Comparison of ENCODE assay signal across 17 cellular contexts in genomic region chr17:66702106-66702936, GRCh38.
DNase-seq lines count a peak whose midpoint lies in the region; ATAC-seq and TF ChIP-seq lines count a peak whose summit lies in the region.
"Had no signal": no experiment of that assay in that cellular context is flagged by ENCODE, and none has a peak within 500 bp of the region (broad histone marks: within the 10 kb centered on the region; RNA-seq: fewer than 3 reads in every experiment).

No MANE protein-coding gene starts in this region.

- CTCF ChIA-PET in SK-N-SH (lab: Yijun Ruan, JAX) = interaction anchor here (1.1 to 1.3 kb wide), 3 partner anchors 26 to 77 kb away, joined by 3 to 4 read pairs (median 3); no protein-coding TSS in a partner anchor

- H3K9me3 ChIP-seq in SK-N-SH (no peaks in the 10 kb centered on the region), left ventricle myocardium inferior (replicated peaks) (peaks cover 13% of the 10 kb centered on the region)

- DNase-seq in NCI-H510A treated with DMSO at 0.1 percent for 48 hours (lab: John Stamatoyannopoulos, UW) = peak; percentile 16
- no peak for DNase-seq in NCI-H510A (lab: John Stamatoyannopoulos, UW)
- DNase-seq in HCEC 1CT = peak; percentile 40
- DNase-seq in SK-N-SH = no peak
- DNase-seq in COR-L47 (lab: John Stamatoyannopoulos, UW) = no peak
- DNase-seq in left ventricle myocardium inferior = no peak
- no peak for DNase-seq in RPMI8226
- DNase-seq: activated CD4-positive, alpha-beta T cell treated with anti-CD3 and anti-CD28 coated beads for 48 hours; activated gamma-delta T cell treated with Interleukin-2 at 50 U/mL for 16 hours; CD8-positive, alpha-beta T cell; GDM1; left ventricle myocardium superior; NCI-H1417 treated with DMSO at 0.1 percent for 48 hours; NCI-H524; spleen; substantia nigra had no signal

- intact Hi-C loops in left ventricle myocardium inferior (cut with micrococcal nuclease) = no loop called here

- H3K36me3 ChIP-seq in SK-N-SH (replicated peaks in 1 of 2; ENCODE audit: control insufficient read depth in 1 of 2, insufficient read depth in 2 of 2, low read length in 1 of 2) (peaks cover 44 to 82% of the 10 kb centered on the region in 2 experiments), left ventricle myocardium inferior (peaks cover 6% of the 10 kb centered on the region)

- TF ChIP-seq CTCF in SK-N-SH (IDR thresholded peaks at IDR 0.05) = no peak
- TF ChIP-seq CTCF in left ventricle myocardium inferior (IDR thresholded peaks at IDR 0.05; ENCODE audit: borderline replicate concordance) = no peak

- H3K9me2 ChIP-seq in SK-N-SH = no peaks in the 10 kb centered on the region

- no peak overlapping the region for H3K4me2 ChIP-seq in SK-N-SH

- H2AFZ ChIP-seq in SK-N-SH (ENCODE audit: low read depth) = no peak overlapping the region

- 78% methylated on average over 1 of the region's 1 CpG for WGBS in SK-N-SH (ENCODE audit: low lambda C conversion rate)

- H3K27ac ChIP-seq in SK-N-SH (ENCODE audit: low read depth in 2 of 2, low read length in 1 of 2) (peak overlapping the region in 1 of 2 experiments; percentile 34; a peak in 1 of 4 replicates), left ventricle myocardium inferior (replicated peaks) (no peak overlapping the region)
- H3K27ac ChIP-seq: spleen had no signal

- peaks cover 0 to 20% of the 10 kb centered on the region in 2 experiments; a peak in 2 of 4 replicates for H3K4me1 ChIP-seq in SK-N-SH (ENCODE audit: control insufficient read depth in 1 of 2, insufficient read depth in 2 of 2, low read depth in 1 of 2, low read length in 1 of 2)
- no peaks in the 10 kb centered on the region for H3K4me1 ChIP-seq in left ventricle myocardium inferior

- H3K9ac ChIP-seq in SK-N-SH = no peak overlapping the region

- no peak for TF ChIP-seq EP300 in SK-N-SH (IDR thresholded peaks at IDR 0.05; ENCODE audit: borderline replicate concordance in 1 of 2, low read depth in 1 of 2, low read length in 1 of 2)

- H3K27me3 ChIP-seq in SK-N-SH (ENCODE audit: insufficient read depth) (no peaks in the 10 kb centered on the region), left ventricle myocardium inferior (ENCODE audit: low read depth) (no peaks in the 10 kb centered on the region)
- H3K27me3 ChIP-seq: spleen had no signal

- POLR2A ChIA-PET in SK-N-SH (lab: Yijun Ruan, JAX) = no interaction called here

- peaks cover 27% of the 10 kb centered on the region for H3F3A ChIP-seq in SK-N-SH (replicated peaks; ENCODE audit: insufficient read depth)

- ATAC-seq in esophagus mucosa = peak; percentile 98
- ATAC-seq: CD8-positive, alpha-beta T cell; left ventricle myocardium superior had no signal

- no peaks in the 10 kb centered on the region for H3K79me2 ChIP-seq in SK-N-SH (ENCODE audit: insufficient read depth)

- H3K4me3 ChIP-seq in SK-N-SH (ENCODE audit: low read depth in 2 of 2, low read length in 1 of 2) = no peak overlapping the region
- no peak overlapping the region for H3K4me3 ChIP-seq in left ventricle myocardium inferior
- H3K4me3 ChIP-seq: spleen had no signal

- no peak for TF ChIP-seq RAD21 in SK-N-SH (IDR thresholded peaks at IDR 0.05; ENCODE audit: low read length)

- no peaks in the 10 kb centered on the region for H4K20me1 ChIP-seq in SK-N-SH (ENCODE audit: insufficient read depth)

TF ChIP-seq in SK-N-SH, 30 proteins besides CTCF, POLR2A, EP300 and RAD21:
- TF ChIP-seq CHD2 (IDR thresholded peaks at IDR 0.05; ENCODE audit: low read length, partially characterized antibody) (no peak), RFX5 (IDR thresholded peaks at IDR 0.05; ENCODE audit: low read length) (no peak), GATA2 (CRISPR knock-in tag; IDR thresholded peaks at IDR 0.05) (0 out of 2 replicates have a peak, but pooled peaks have one; percentile 19), GABPA (IDR thresholded peaks at IDR 0.05; ENCODE audit: low read depth) (no peak)
TF ChIP-seq in SK-N-SH: peak in this region for 1.

Comparison
In these comparisons a context has a peak if more than half of its experiments do, and no peak if none do; other contexts are left out.
1. DNase-seq: peak in NCI-H510A treated with DMSO at 0.1 percent for 48 hours (single experiment) and HCEC 1CT (single experiment); none in NCI-H510A (single experiment), SK-N-SH (single experiment), COR-L47 (single experiment), left ventricle myocardium inferior (single experiment) and RPMI8226 (single experiment).